10 cellular contexts compared by ENCODE assay signal in the genomic region with DNA sequence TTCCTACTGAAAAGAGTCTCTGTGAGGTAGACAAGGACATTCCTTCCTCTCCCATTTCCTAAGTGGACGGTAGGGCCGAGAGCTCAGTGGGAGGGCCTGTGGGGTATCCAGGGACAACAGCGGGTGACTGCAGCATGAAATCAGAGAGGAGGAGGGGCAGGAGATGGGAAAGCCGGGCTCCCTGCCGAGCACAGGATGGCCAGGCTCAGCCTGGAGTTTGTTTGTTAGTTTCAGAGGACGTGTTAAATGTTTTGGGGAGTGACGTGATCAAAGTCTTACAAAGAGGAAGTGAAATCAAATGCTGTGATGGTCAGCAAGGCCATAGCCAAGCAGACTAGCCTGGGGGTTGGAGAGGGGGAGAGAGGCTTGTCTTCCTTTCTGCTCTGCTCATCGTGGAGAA.
A peak's percentile ranks its signal among the peaks of the same experiment; 100 is the strongest.
DNase-seq lines count a peak whose midpoint lies in the region; ATAC-seq, FAIRE-seq and TF ChIP-seq lines count a peak whose summit lies in the region.
"Had no signal": no experiment of that assay in that cellular context is flagged by ENCODE, and none has a peak within 500 bp of the region (broad histone marks: within the 10 kb centered on the region; RNA-seq: fewer than 3 reads in every experiment).

No MANE protein-coding gene starts in this region.

- H3K9me1 ChIP-seq in K562 (ENCODE audit: control insufficient read depth, insufficient read depth, low read length) = no peaks in the 10 kb centered on the region

- H3K9me2 ChIP-seq in GM23338 (ENCODE audit: insufficient read depth) = no peaks in the 10 kb centered on the region; the same call in 1 of the 2 replicates

- H3K27me3 Mint-ChIP-seq in GM23338 (ENCODE audit: insufficient read depth, low read depth, poor library complexity) = peaks cover 8% of the 10 kb centered on the region

- no peak overlapping the region for H3K4me3 Mint-ChIP-seq in GM23338
- H3K4me3 Mint-ChIP-seq: activated B cell treated with CpG ODN at 0.5 μM for 24 hours had no signal

- H3K36me3 Mint-ChIP-seq in GM23338 (ENCODE audit: low read depth) = no peaks in the 10 kb centered on the region

- H3K4me1 ChIP-seq in GM23338 (ENCODE audit: insufficient read depth) (peaks cover 9% of the 10 kb centered on the region), K562 (replicated peaks in 1 of 2; ENCODE audit: control insufficient read depth in 2 of 2, insufficient read depth in 2 of 2, low read length in 2 of 2) (no peaks in the 10 kb centered on the region), small intestine (ENCODE audit: control insufficient read depth in 2 of 2, insufficient read depth in 1 of 2, low read depth in 1 of 2, low read length in 1 of 2) (no peaks in the 10 kb centered on the region)

- H3K4me3 ChIP-seq in GM23338 = no peak overlapping the region
- H3K4me3 ChIP-seq in K562 = no peak overlapping the region
- no peak overlapping the region for H3K4me3 ChIP-seq in small intestine (ENCODE audit: low read depth in 1 of 2, low read length in 2 of 2)

- TF ChIP-seq POLR2A in K562 (conservative IDR thresholded peaks at IDR 0.05) = no peak

- H3K9me3 ChIP-seq in K562 (replicated peaks; ENCODE audit: control insufficient read depth, insufficient read depth, low read depth, low read length) = no peaks in the 10 kb centered on the region
- H3K9me3 ChIP-seq in small intestine (ENCODE audit: control insufficient read depth, low read depth) = no peaks in the 10 kb centered on the region

- H3K79me2 ChIP-seq in GM23338 (replicated peaks; ENCODE audit: insufficient read depth) (no peaks in the 10 kb centered on the region), K562 (ENCODE audit: control insufficient read depth, insufficient read depth, low read length) (no peaks in the 10 kb centered on the region)

- H3K36me3 ChIP-seq in GM23338 (ENCODE audit: insufficient read depth) = no peaks in the 10 kb centered on the region
- H3K36me3 ChIP-seq in K562 (ENCODE audit: control insufficient read depth, insufficient read depth, low read length) = no peaks in the 10 kb centered on the region
- H3K36me3 ChIP-seq in small intestine (ENCODE audit: control insufficient read depth in 2 of 2, insufficient read depth in 2 of 2, low read length in 2 of 2) = no peaks in the 10 kb centered on the region

- intact Hi-C loops in K562 (cut with micrococcal nuclease) = no loop called here

- FAIRE-seq in K562 (lab: Jason Lieb, UNC) (no peak), small intestine (lab: Jason Lieb, UNC) (no peak)

- ATAC-seq in GM23338 (peak; percentile 84), K562 (no peak), HG02623 (IDR thresholded peaks at IDR 0.05; ENCODE audit: unreplicated experiment) (no peak), GM21367 (IDR thresholded peaks at IDR 0.05; ENCODE audit: unreplicated experiment) (no peak)

- TF ChIP-seq RAD21 in K562 (CRISPR knock-in tag; conservative IDR thresholded peaks at IDR 0.05 in 1 of 2, IDR thresholded peaks at IDR 0.05 in 1 of 2) = no peak

- peaks cover 24% of the 10 kb centered on the region for H3K4me1 Mint-ChIP-seq in GM23338
- H3K4me1 Mint-ChIP-seq: activated B cell treated with CpG ODN at 0.5 μM for 24 hours had no signal

- TF ChIP-seq CTCF in GM23338 (conservative IDR thresholded peaks at IDR 0.05; ENCODE audit: low read depth in 2 of 2) (no peak), K562 (IDR thresholded peaks at IDR 0.05 in 2 of 3, conservative IDR thresholded peaks at IDR 0.05 in 1 of 3; ENCODE audit: insufficient read depth in 2 of 3, low read depth in 1 of 3, low read length in 3 of 3) (no peak)

- in situ Hi-C loops in K562 (cut with MboI) = no loop called here

- H3K4me2 ChIP-seq in GM23338 = peak overlapping the region; percentile 38; the same call in 1 of the 2 replicates
- H3K4me2 ChIP-seq in K562 (ENCODE audit: insufficient read depth, low read length) = no peak overlapping the region

- H3K27ac Mint-ChIP-seq in GM23338 = no peak overlapping the region
- H3K27ac Mint-ChIP-seq: activated B cell treated with CpG ODN at 0.5 μM for 24 hours had no signal

- POLR2A ChIA-PET in K562 (lab: Yijun Ruan, JAX) = interaction anchor here (1.2 kb wide), 1 partner anchor 26 kb away, joined by 4 read pairs; no protein-coding TSS in a partner anchor

- no TSS peak for BruUV-seq in K562 (replicated peaks; lab: Mats Ljungman, UMichigan)

- H4K20me1 ChIP-seq in GM23338 (replicated peaks; ENCODE audit: insufficient read depth) (no peaks in the 10 kb centered on the region), K562 (replicated peaks; ENCODE audit: control insufficient read depth, insufficient read depth, low read length) (no peaks in the 10 kb centered on the region)

- TF ChIP-seq EP300 in K562 (IDR thresholded peaks at IDR 0.05; ENCODE audit: low read length) = no peak

- H3K27ac ChIP-seq in GM23338 (ENCODE audit: low read depth) (no peak overlapping the region), K562 (ENCODE audit: extremely low read depth, low read depth, low read length) (no peak overlapping the region), small intestine (ENCODE audit: low read depth in 1 of 2, low read length in 1 of 2) (peak overlapping the region in 1 of 2 donors; percentile 42)

- H3F3A ChIP-seq in GM23338 (replicated peaks; ENCODE audit: low read depth) = no peaks in the 10 kb centered on the region

- H3K27me3 ChIP-seq in GM23338 (ENCODE audit: insufficient read depth) = no peaks in the 10 kb centered on the region
- peaks cover 0 to 16% of the 10 kb centered on the region in 2 experiments; a peak in 2 of 5 replicates for H3K27me3 ChIP-seq in K562 (ENCODE audit: control insufficient read depth in 2 of 2, insufficient read depth in 2 of 2, low read length in 2 of 2)
- H3K27me3 ChIP-seq in small intestine (ENCODE audit: control insufficient read depth in 2 of 2, insufficient read depth in 2 of 2, low read length in 2 of 2) = no peaks in the 10 kb centered on the region

- 2% methylated on average over 5 of the region's 8 CpGs for WGBS in K562 (ENCODE audit: insufficient coverage, low coverage, missing lambda C conversion rate)
- 43 to 82% (median 67%) methylated on average over 8 of the region's 8 CpGs for WGBS in small intestine, 3 donors

- DNase-seq in GM23338 (ENCODE audit: low spot score) (peak; percentile 37), K562 (ENCODE audit: extremely low read depth in 1 of 4, low spot score in 3 of 4) (no peak), iris pigment epithelial cell (ENCODE audit: low read depth) (peak; percentile 57), small intestine (peak; percentile 2), GM19240 (ENCODE audit: insufficient read length, low spot score) (no peak)
- no peak for DNase-seq in stimulated activated CD4-positive, alpha-beta T cell treated with anti-CD3 and anti-CD28 coated beads, Interleukin-4, amount 100 ng/mL, for 1 hour
- DNase-seq: activated B cell treated with CpG ODN at 0.5 μM for 24 hours, NCI-H446 treated with DMSO at 0.1 percent for 48 hours had no signal

- CTCF ChIA-PET in K562 (lab: Yijun Ruan, JAX; ENCODE audit: low intra/inter-chr PET ratio) = no interaction called here

- no peak overlapping the region for H3K9ac ChIP-seq in K562 (ENCODE audit: insufficient read depth in 1 of 2, low read depth in 2 of 2, low read length in 2 of 2)

- H2AFZ ChIP-seq in GM23338 (peak overlapping the region; percentile 10; the same call in 1 of the 2 replicates), K562 (ENCODE audit: low read depth, low read length) (no peak overlapping the region)

- no peaks in the 10 kb centered on the region; the same call in 2 of the 3 replicates for H3K9me3 Mint-ChIP-seq in GM23338
- H3K9me3 Mint-ChIP-seq: activated B cell treated with CpG ODN at 0.5 μM for 24 hours had no signal

TF ChIP-seq in GM23338, 12 proteins besides CTCF, POLR2A, EP300 and RAD21:
- TF ChIP-seq ZNF331 (CRISPR knock-in tag; IDR thresholded peaks at IDR 0.05; ENCODE audit: low read depth) (peak; percentile 11; the same call in 1 of the 2 replicates), POLR2AphosphoS5 (IDR thresholded peaks at IDR 0.05; ENCODE audit: low read depth) (no peak)

TF ChIP-seq in K562, 482 proteins besides CTCF, POLR2A, EP300 and RAD21:
- TF ChIP-seq POLR3G (IDR thresholded peaks at IDR 0.05; ENCODE audit: extremely low read depth, insufficient read length, insufficient replicate concordance) = no peak
- TF ChIP-seq SPI1 (IDR thresholded peaks at IDR 0.05; ENCODE audit: borderline replicate concordance, low read depth, low read length) = peak; percentile 68; the same call in 1 of the 2 replicates

Comparison
In these comparisons a context has a peak if more than half of its experiments do, and no peak if none do; other contexts are left out.
1. DNase-seq: peak in GM23338 (single experiment), iris pigment epithelial cell (single experiment) and small intestine (single experiment); none in K562 (0 of 4), GM19240 (single experiment) and stimulated activated CD4-positive, alpha-beta T cell treated with anti-CD3 and anti-CD28 coated beads, Interleukin-4, amount 100 ng/mL, for 1 hour (single experiment).